19 cellular contexts compared by ENCODE assay signal in the genomic region with DNA sequence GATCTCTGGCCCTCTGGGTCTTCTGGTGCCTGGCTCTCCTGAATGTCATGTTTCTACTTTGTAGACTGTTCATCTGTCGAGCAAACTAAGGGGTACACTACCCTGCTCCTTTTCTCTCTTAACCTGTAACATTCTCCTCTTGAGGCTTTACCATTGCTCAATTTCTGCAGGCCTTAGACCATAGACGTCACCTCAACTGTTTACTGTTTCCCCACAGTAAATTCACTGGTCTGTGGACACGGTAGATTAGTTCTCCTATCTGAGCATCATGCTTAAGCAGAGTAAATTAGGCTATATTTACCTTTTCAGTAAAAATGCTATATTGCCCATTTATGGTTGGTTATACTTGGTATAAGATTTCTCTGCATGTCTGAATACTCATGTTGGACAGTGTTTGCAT.
"Had no signal": no experiment of that assay in that cellular context is flagged by ENCODE, and none has a peak within 500 bp of the region (broad histone marks: within the 10 kb centered on the region; RNA-seq: fewer than 3 reads in every experiment).

No MANE protein-coding gene starts in this region.

- H3K27me3 ChIP-seq: foreskin keratinocyte, neural progenitor cell, ovary, tibial artery had no signal

- H3K27ac ChIP-seq: foreskin keratinocyte, neural progenitor cell, ovary, tibial artery, WERI-Rb-1 had no signal

- H3K4me2 ChIP-seq: neural progenitor cell had no signal

- H3K4me1 ChIP-seq: foreskin keratinocyte, neural progenitor cell, tibial artery had no signal

- H3K9me3 Mint-ChIP-seq: activated naive CD4-positive, alpha-beta T cell treated with anti-CD3 and anti-CD28 coated beads, Interleukin-2, amount 50 U/mL, for 72 hours; activated T-cell treated with anti-CD3 and anti-CD28 coated beads, Interleukin-2, amount 50 U/mL, for 4 hours; brain; central memory CD8-positive, alpha-beta T cell; mesothelial cell of epicardium; neural progenitor cell; stimulated activated effector memory CD8-positive, alpha-beta T cell treated with anti-CD3 and anti-CD28 coated beads, Interleukin-12 subunit alpha, Interleukin-12 subunit beta, amount 100 ng/mL, for 72 hours had no signal

- H3K9ac ChIP-seq: neural progenitor cell had no signal

- FAIRE-seq: urothelium cell line had no signal

- H2AFZ ChIP-seq: neural progenitor cell had no signal

- H3K27me3 Mint-ChIP-seq: brain; central memory CD8-positive, alpha-beta T cell had no signal

- H3K4me3 ChIP-seq: neural progenitor cell, ovary, tibial artery had no signal

- H3K4me3 Mint-ChIP-seq: activated T-cell treated with anti-CD3 and anti-CD28 coated beads, Interleukin-2, amount 50 U/mL, for 4 hours; brain; central memory CD8-positive, alpha-beta T cell; mesothelial cell of epicardium; neural progenitor cell; stimulated activated effector memory CD8-positive, alpha-beta T cell treated with anti-CD3 and anti-CD28 coated beads, Interleukin-12 subunit alpha, Interleukin-12 subunit beta, amount 100 ng/mL, for 72 hours had no signal

- DNase-seq: activated CD4-positive, alpha-beta T cell treated with anti-CD3 and anti-CD28 coated beads, Interleukin-2, amount 50 U/mL, for 48 hours; activated gamma-delta T cell; activated T-cell treated with anti-CD3 and anti-CD28 coated beads, Interleukin-2, amount 50 U/mL, for 4 hours; amniotic stem cell; cortex of kidney; effector CD4-positive, alpha-beta T cell; ovary; stimulated activated CD4-positive, alpha-beta T cell treated with anti-CD3 and anti-CD28 coated beads, Interleukin-12 subunit alpha, Interleukin-12 subunit beta, amount 100 ng/mL, for 4 hours; stimulated activated CD4-positive, alpha-beta T cell treated with anti-CD3 and anti-CD28 coated beads, Interleukin-2, amount 100 ng/mL, for 24 hours; tibial artery; WERI-Rb-1 had no signal

- H3K4me1 Mint-ChIP-seq: brain, neural progenitor cell had no signal

- H3K27ac Mint-ChIP-seq: activated naive CD4-positive, alpha-beta T cell treated with anti-CD3 and anti-CD28 coated beads, Interleukin-2, amount 50 U/mL, for 72 hours; brain; neural progenitor cell; stimulated activated effector memory CD8-positive, alpha-beta T cell treated with anti-CD3 and anti-CD28 coated beads, Interleukin-12 subunit alpha, Interleukin-12 subunit beta, amount 100 ng/mL, for 72 hours had no signal

- ATAC-seq: activated naive CD4-positive, alpha-beta T cell treated with anti-CD3 and anti-CD28 coated beads, Interleukin-2, amount 50 U/mL, for 72 hours; activated T-cell treated with anti-CD3 and anti-CD28 coated beads, Interleukin-2, amount 50 U/mL, for 4 hours; foreskin keratinocyte; stimulated activated effector memory CD8-positive, alpha-beta T cell treated with anti-CD3 and anti-CD28 coated beads, Interleukin-12 subunit alpha, Interleukin-12 subunit beta, amount 100 ng/mL, for 72 hours had no signal

- H3K36me3 ChIP-seq: ovary had no signal

- H3K9me3 ChIP-seq: ovary, tibial artery had no signal
